ENCODE assay signal across 15 cellular contexts in genomic region chr11:105144887-105145286, GRCh38. TPM values are rescaled to one million over a fixed set of nuclear protein-coding genes. Genes with fewer than 3 reads are reported as not detected.
DNase-seq lines count a peak whose midpoint lies in the region; ATAC-seq, FAIRE-seq and TF ChIP-seq lines count a peak whose summit lies in the region.
"Had no signal": no experiment of that assay in that cellular context is flagged by ENCODE, and none has a peak within 500 bp of the region (broad histone marks: within the 10 kb centered on the region; RNA-seq: fewer than 3 reads in every experiment).

No MANE protein-coding gene starts in this region.

- intact Hi-C loops in Calu3 (cut with micrococcal nuclease; ENCODE audit: unreplicated experiment): no loop called here
- intact Hi-C loops in Panc1 (cut with micrococcal nuclease; ENCODE audit: unreplicated experiment): no loop called here
- intact Hi-C loops in adrenal gland (cut with DNase I): no loop called here
- intact Hi-C loops in uterus (cut with DNase I; ENCODE audit: low total_unique reads): no loop called here

- no peak overlapping the region for H3K4me3 Mint-ChIP-seq in Calu3 (ENCODE audit: low read depth, unreplicated experiment)
- H3K4me3 Mint-ChIP-seq: activated T-cell treated with anti-CD3 and anti-CD28 coated beads, Interleukin-2, amount 50 U/mL, for 72 hours; T-helper 1 cell treated with Interleukin-12 subunit alpha and Interleukin-12 subunit beta and Interleukin-4 antibody, amounts not matched to agents 30 μg/mL and 1 μg/mL, for 36 hours had no signal

- H3K9me3 ChIP-seq in Panc1 (ENCODE audit: control insufficient read depth, insufficient read depth, low read depth, low read length) (no peaks in the 10 kb centered on the region), adrenal gland (replicated peaks in 1 of 3) (no peaks in the 10 kb centered on the region), uterus (no peaks in the 10 kb centered on the region)
- H3K9me3 ChIP-seq: Caco-2 had no signal

- H3K27me3 ChIP-seq in Panc1 (ENCODE audit: control insufficient read depth, insufficient read depth, low read length): no peaks in the 10 kb centered on the region
- no peaks in the 10 kb centered on the region for H3K27me3 ChIP-seq in adrenal gland
- H3K27me3 ChIP-seq in uterus: no peaks in the 10 kb centered on the region
- H3K27me3 ChIP-seq: brain microvascular endothelial cell had no signal

- H3K4me3 ChIP-seq in Panc1 (ENCODE audit: low read depth in 2 of 2, low read length in 2 of 2): no peak overlapping the region
- H3K4me3 ChIP-seq in epithelial cell of esophagus (ENCODE audit: low read length): no peak overlapping the region
- H3K4me3 ChIP-seq in adrenal gland: no peak overlapping the region
- H3K4me3 ChIP-seq in uterus: no peak overlapping the region

- H3K27me3 Mint-ChIP-seq in Calu3 (ENCODE audit: unreplicated experiment): no peaks in the 10 kb centered on the region

- TF ChIP-seq POLR2A in adrenal gland (IDR thresholded peaks at IDR 0.05) (no peak), uterus (IDR thresholded peaks at IDR 0.05) (no peak), H54 (IDR thresholded peaks at IDR 0.05; ENCODE audit: low read depth, low read length) (no peak)

- no TSS peak for BruUV-seq in Calu3 (replicated peaks; lab: Mats Ljungman, UMichigan)
- no TSS peak for BruUV-seq in Panc1 (replicated peaks; lab: Mats Ljungman, UMichigan)

- H3K27ac Mint-ChIP-seq in Calu3 (ENCODE audit: unreplicated experiment): no peak overlapping the region
- H3K27ac Mint-ChIP-seq: activated T-cell treated with anti-CD3 and anti-CD28 coated beads, Interleukin-2, amount 50 U/mL, for 72 hours; T-helper 1 cell treated with Interleukin-12 subunit alpha and Interleukin-12 subunit beta and Interleukin-4 antibody, amounts not matched to agents 30 μg/mL and 1 μg/mL, for 36 hours had no signal

- POLR2A ChIA-PET in Panc1 (lab: Charles Lee): no interaction called here

- ATAC-seq in Panc1: peak; percentile 78; the same call in 1 of the 2 replicates
- ATAC-seq: activated T-cell treated with anti-CD3 and anti-CD28 coated beads, Interleukin-2, amount 50 U/mL, for 72 hours had no signal

- H3K36me3 ChIP-seq in Panc1 (ENCODE audit: control insufficient read depth, insufficient read depth, low read length) (no peaks in the 10 kb centered on the region), adrenal gland (replicated peaks in 1 of 2) (no peaks in the 10 kb centered on the region), uterus (no peaks in the 10 kb centered on the region)
- H3K36me3 ChIP-seq: brain microvascular endothelial cell had no signal

- in situ Hi-C loops in Panc1 (cut with HindIII; ENCODE audit: low pct_unique_long_range_greater_than_20kb, low sequenced_read_pairs): no loop called here

- H3K4me1 Mint-ChIP-seq in Calu3 (ENCODE audit: low read depth, unreplicated experiment): peaks cover 12% of the 10 kb centered on the region

- no peaks in the 10 kb centered on the region for H3K9me3 Mint-ChIP-seq in Calu3 (ENCODE audit: low read depth, unreplicated experiment)
- H3K9me3 Mint-ChIP-seq: activated T-cell treated with anti-CD3 and anti-CD28 coated beads, Interleukin-2, amount 50 U/mL, for 72 hours; T-helper 1 cell treated with Interleukin-12 subunit alpha and Interleukin-12 subunit beta and Interleukin-4 antibody, amounts not matched to agents 30 μg/mL and 1 μg/mL, for 36 hours had no signal

- no peaks in the 10 kb centered on the region for H3K4me1 ChIP-seq in Panc1 (ENCODE audit: control insufficient read depth, insufficient read depth, low read length)
- H3K4me1 ChIP-seq in adrenal gland (replicated peaks in 1 of 2): no peaks in the 10 kb centered on the region
- H3K4me1 ChIP-seq in uterus: no peaks in the 10 kb centered on the region

- TF ChIP-seq CTCF in Calu3 (IDR thresholded peaks at IDR 0.05; ENCODE audit: unreplicated experiment): no peak
- no peak for TF ChIP-seq CTCF in Panc1 (IDR thresholded peaks at IDR 0.05)
- TF ChIP-seq CTCF in epithelial cell of esophagus (IDR thresholded peaks at IDR 0.05; ENCODE audit: insufficient read depth, low read depth, low read length, missing control alignments): no peak
- TF ChIP-seq CTCF in adrenal gland (IDR thresholded peaks at IDR 0.05): no peak
- TF ChIP-seq CTCF in uterus (IDR thresholded peaks at IDR 0.05): no peak

- FAIRE-seq in H54 (lab: Jason Lieb, UNC): no peak

- DNase-seq in Calu3 (peak; percentile 1), Panc1 (ENCODE audit: low read depth, low spot score) (peak; percentile 62), epithelial cell of esophagus (ENCODE audit: low read depth) (peak; percentile 71), non-pigmented ciliary epithelial cell (ENCODE audit: low read depth) (peak; percentile 42), adrenal gland (no peak), NCI-H1436 (lab: John Stamatoyannopoulos, UW) (no peak), uterus (no peak), H54 (ENCODE audit: insufficient read length, low spot score) (no peak)
- DNase-seq: activated CD4-positive, alpha-beta T cell treated with anti-CD3 and anti-CD28 coated beads for 4 hours; activated T-cell treated with anti-CD3 and anti-CD28 coated beads, Interleukin-2, amount 50 U/mL, for 72 hours; brain microvascular endothelial cell; Caco-2; posterior cingulate gyrus had no signal

- CTCF ChIA-PET in Calu3 (lab: Charles Lee): no interaction called here
- CTCF ChIA-PET in Panc1 (lab: Charles Lee): no interaction called here

- no peaks in the 10 kb centered on the region for H3K36me3 Mint-ChIP-seq in Calu3 (ENCODE audit: insufficient read depth, unreplicated experiment)

- WGBS in adrenal gland, 4 donors: 70 to 84% (median 78%) methylated on average over 2 of the region's 2 CpGs

- H3K27ac ChIP-seq in Panc1 (ENCODE audit: low read length) (no peak overlapping the region), adrenal gland (no peak overlapping the region), uterus (no peak overlapping the region)
- H3K27ac ChIP-seq: brain microvascular endothelial cell had no signal

RNA-seq across cellular contexts. Expression of gene CARD18, which starts 5.3 kb away (rescaled TPM):
- total RNA-seq in Calu3 (2022): not detected in 2 replicates
- 8.1 TPM for total RNA-seq in Panc1 (2021; ENCODE audit: unreplicated experiment)
- 2.6 TPM for polyA plus RNA-seq in Panc1 (2012; ENCODE audit: insufficient read length)
- total RNA-seq in adrenal gland: not detected
- polyA plus RNA-seq in adrenal gland: not detected
- not detected for total RNA-seq in uterus
- total RNA-seq: activated T-cell treated with anti-CD3 and anti-CD28 coated beads, Interleukin-2, amount 50 U/mL, for 72 hours; Caco-2; epithelial cell of proximal tubule had no signal

Comparison
In these comparisons a context has a peak if more than half of its experiments do, and no peak if none do; other contexts are left out.
1. DNase-seq: peak in Calu3 (single experiment), Panc1 (single experiment), epithelial cell of esophagus (single experiment) and non-pigmented ciliary epithelial cell (single experiment); none in adrenal gland (0 of 7), NCI-H1436 (single experiment), uterus (0 of 2) and H54 (single experiment).